Comparison of ENCODE assay signal across 16 cellular contexts in the genomic region with DNA sequence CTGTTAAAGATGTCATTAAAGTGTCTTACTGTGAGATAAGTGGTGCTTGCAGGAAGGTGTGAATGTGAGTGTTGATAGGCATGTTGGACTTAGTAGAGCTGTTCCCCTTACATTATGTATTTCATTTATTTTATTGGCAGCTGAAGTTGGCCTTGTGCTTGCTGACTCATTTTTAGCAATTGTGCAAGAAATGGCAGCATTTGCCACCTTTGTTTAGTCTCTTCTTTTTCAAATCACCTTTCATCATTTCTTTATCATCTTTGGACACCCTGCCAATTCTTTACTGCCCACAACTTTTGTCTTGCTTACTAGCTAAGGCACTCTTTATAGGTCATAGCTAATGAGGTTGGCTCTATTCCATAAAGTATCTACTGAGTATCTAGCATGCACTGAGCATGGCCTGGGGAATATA.
A peak's percentile ranks its signal among the peaks of the same experiment; 100 is the strongest.
DNase-seq lines count a peak whose midpoint lies in the region; ATAC-seq and TF ChIP-seq lines count a peak whose summit lies in the region.
"Had no signal": no experiment of that assay in that cellular context is flagged by ENCODE, and none has a peak within 500 bp of the region (broad histone marks: within the 10 kb centered on the region; RNA-seq: fewer than 3 reads in every experiment).

No MANE protein-coding gene starts in this region.

- no peaks in the 10 kb centered on the region for H3K4me1 Mint-ChIP-seq in activated T-cell treated with anti-CD3 and anti-CD28 coated beads, Interleukin-2, amount 50 U/mL, for 24 hours (ENCODE audit: low read depth)
- H3K4me1 Mint-ChIP-seq: activated CD4-positive, alpha-beta memory T cell treated with anti-CD3 and anti-CD28 coated beads, Interleukin-2, amount 10 ng/mL, durations not matched to agents 7 days and 5 days; brain; immature natural killer cell; stimulated activated naive CD8-positive, alpha-beta T cell treated with anti-CD3 and anti-CD28 coated beads, Interleukin-15, amount 100 ng/mL, for 72 hours had no signal

- H3K27me3 Mint-ChIP-seq in activated T-cell treated with anti-CD3 and anti-CD28 coated beads, Interleukin-2, amount 50 U/mL, for 24 hours: no peaks in the 10 kb centered on the region

- H3K4me3 ChIP-seq in fibroblast of mammary gland (ENCODE audit: control insufficient read depth, low read depth, low read length): no peak overlapping the region

- H3K9me3 Mint-ChIP-seq in activated T-cell treated with anti-CD3 and anti-CD28 coated beads, Interleukin-2, amount 50 U/mL, for 24 hours: no peaks in the 10 kb centered on the region
- H3K9me3 Mint-ChIP-seq: activated CD4-positive, alpha-beta memory T cell treated with anti-CD3 and anti-CD28 coated beads, Interleukin-2, amount 10 ng/mL, durations not matched to agents 7 days and 5 days; brain; immature natural killer cell; stimulated activated naive CD8-positive, alpha-beta T cell treated with anti-CD3 and anti-CD28 coated beads, Interleukin-15, amount 100 ng/mL, for 72 hours had no signal

- no peak overlapping the region for H3K4me3 Mint-ChIP-seq in activated T-cell treated with anti-CD3 and anti-CD28 coated beads, Interleukin-2, amount 50 U/mL, for 24 hours
- H3K4me3 Mint-ChIP-seq: activated CD4-positive, alpha-beta memory T cell treated with anti-CD3 and anti-CD28 coated beads, Interleukin-2, amount 10 ng/mL, durations not matched to agents 7 days and 5 days; immature natural killer cell; stimulated activated naive CD8-positive, alpha-beta T cell treated with anti-CD3 and anti-CD28 coated beads, Interleukin-15, amount 100 ng/mL, for 72 hours had no signal

- in situ Hi-C loops in G401 (cut with HindIII; ENCODE audit: low sequenced_read_pairs): no loop called here

- no peak overlapping the region for H3K27ac Mint-ChIP-seq in activated T-cell treated with anti-CD3 and anti-CD28 coated beads, Interleukin-2, amount 50 U/mL, for 24 hours
- H3K27ac Mint-ChIP-seq: activated CD4-positive, alpha-beta memory T cell treated with anti-CD3 and anti-CD28 coated beads, Interleukin-2, amount 10 ng/mL, durations not matched to agents 7 days and 5 days; immature natural killer cell; stimulated activated naive CD8-positive, alpha-beta T cell treated with anti-CD3 and anti-CD28 coated beads, Interleukin-15, amount 100 ng/mL, for 72 hours had no signal

- DNase-seq in Right ventricle myocardium superior (no peak), cardiac septum (ENCODE audit: low spot score) (no peak), NCI-H69 (lab: John Stamatoyannopoulos, UW) (peak; percentile 8), fibroblast of mammary gland (ENCODE audit: low read depth) (peak; percentile 6), G401 (ENCODE audit: low spot score) (no peak)
- DNase-seq in activated T-cell treated with anti-CD3 and anti-CD28 coated beads, Interleukin-2, amount 50 U/mL, for 24 hours: no peak
- no peak for DNase-seq in stimulated activated CD4-positive, alpha-beta T cell treated with anti-CD3 and anti-CD28 coated beads, Interleukin-12 subunit alpha, Interleukin-12 subunit beta, amount 100 ng/mL, for 4 hours
- DNase-seq: activated CD4-positive, alpha-beta memory T cell treated with anti-CD3 and anti-CD28 coated beads, Interleukin-2, amount 10 ng/mL, durations not matched to agents 7 days and 5 days; activated naive CD4-positive, alpha-beta T cell; immature natural killer cell; midbrain; NCI-H2081 treated with DMSO at 0.1 percent for 48 hours; nucleus accumbens; stimulated activated naive CD8-positive, alpha-beta T cell treated with anti-CD3 and anti-CD28 coated beads, Interleukin-15, amount 100 ng/mL, for 72 hours had no signal

- intact Hi-C loops in Right ventricle myocardium superior (cut with DNase I): no loop called here
- intact Hi-C loops in cardiac septum (cut with DNase I): no loop called here

- no peaks in the 10 kb centered on the region for H3K36me3 Mint-ChIP-seq in activated T-cell treated with anti-CD3 and anti-CD28 coated beads, Interleukin-2, amount 50 U/mL, for 24 hours (ENCODE audit: low read depth)
- H3K36me3 Mint-ChIP-seq: brain, immature natural killer cell had no signal

- no peak for TF ChIP-seq CTCF in fibroblast of mammary gland (conservative IDR thresholded peaks at IDR 0.05; ENCODE audit: control insufficient read depth, insufficient read depth, low read depth, low read length)

- ATAC-seq in Right ventricle myocardium superior (ENCODE audit: poor library complexity) (peak; percentile 94), HG02610 (IDR thresholded peaks at IDR 0.05; ENCODE audit: unreplicated experiment) (no peak)
- ATAC-seq: stimulated activated naive CD8-positive, alpha-beta T cell treated with anti-CD3 and anti-CD28 coated beads, Interleukin-15, amount 100 ng/mL, for 72 hours had no signal

Comparison
In these comparisons a context has a peak if more than half of its experiments do, and no peak if none do; other contexts are left out.
1. DNase-seq: peak in NCI-H69 (single experiment) and fibroblast of mammary gland (single experiment); none in Right ventricle myocardium superior (single experiment), cardiac septum (single experiment), G401 (single experiment), activated T-cell treated with anti-CD3 and anti-CD28 coated beads, Interleukin-2, amount 50 U/mL, for 24 hours (single experiment) and stimulated activated CD4-positive, alpha-beta T cell treated with anti-CD3 and anti-CD28 coated beads, Interleukin-12 subunit alpha, Interleukin-12 subunit beta, amount 100 ng/mL, for 4 hours (single experiment).